In genomic region chrX:119755981-119756533, GRCh38 we compare ENCODE assay signal across 8 cellular contexts. TPM values are rescaled to one million over a fixed set of nuclear protein-coding genes. Genes with fewer than 3 reads are reported as not detected.
DNase-seq lines count a peak whose midpoint lies in the region; ATAC-seq and TF ChIP-seq lines count a peak whose summit lies in the region.

No MANE protein-coding gene starts in this region.

- H3K4me1 Mint-ChIP-seq in activated naive CD8-positive, alpha-beta T cell treated with anti-CD3 and anti-CD28 coated beads, Interleukin-2, amount 50 U/mL, for 24 hours: peaks cover 54% of the 10 kb centered on the region
- H3K4me1 Mint-ChIP-seq in glutamatergic neuron (ENCODE audit: low read depth, unreplicated experiment) (peaks cover 2% of the 10 kb centered on the region), neural progenitor cell (peaks cover 15% of the 10 kb centered on the region)

- H3K4me3 ChIP-seq in OCI-LY7 (ENCODE audit: low read depth, low read length, poor library complexity, severe bottlenecking) (peak overlapping the region; percentile 42), neural progenitor cell (no peak overlapping the region), H7 (ENCODE audit: insufficient read depth, low read depth, low read length) (no peak overlapping the region)

- H3K9ac ChIP-seq in neural progenitor cell: no peak overlapping the region

- peak overlapping the region; percentile 62 for H3K4me3 Mint-ChIP-seq in activated naive CD8-positive, alpha-beta T cell treated with anti-CD3 and anti-CD28 coated beads, Interleukin-2, amount 50 U/mL, for 24 hours
- no peak overlapping the region for H3K4me3 Mint-ChIP-seq in glutamatergic neuron (ENCODE audit: unreplicated experiment)
- no peak overlapping the region for H3K4me3 Mint-ChIP-seq in neural progenitor cell

- no peak for TF ChIP-seq CTCF in OCI-LY7 (conservative IDR thresholded peaks at IDR 0.05; ENCODE audit: low read length)
- TF ChIP-seq CTCF in glutamatergic neuron (IDR thresholded peaks at IDR 0.05; ENCODE audit: partially characterized antibody, unreplicated experiment): no peak
- TF ChIP-seq CTCF in neural progenitor cell (IDR thresholded peaks at IDR 0.05): no peak

- DNase-seq in OCI-LY7 (ENCODE audit: low spot score) (peak; percentile 60), glutamatergic neuron (no peak), neural progenitor cell (ENCODE audit: low spot score) (no peak), H7 (no peak)
- peak; percentile 46 for DNase-seq in activated naive CD8-positive, alpha-beta T cell treated with anti-CD3 and anti-CD28 coated beads, Interleukin-2, amount 50 U/mL, for 24 hours
- DNase-seq in stimulated activated CD4-positive, alpha-beta T cell treated with anti-CD3 and anti-CD28 coated beads, TNF-alpha, amount 100 ng/mL, for 24 hours (ENCODE audit: low read depth in 3 of 3): peak in 2 of 3 experiments; percentile 31 to 38

- no peaks in the 10 kb centered on the region for H3K9me2 ChIP-seq in OCI-LY7 (ENCODE audit: insufficient read depth, low read length)

- peaks cover 6% of the 10 kb centered on the region for H3F3A ChIP-seq in neural progenitor cell (ENCODE audit: low read depth)

- intact Hi-C loops in OCI-LY7 (cut with micrococcal nuclease; ENCODE audit: unreplicated experiment): loop anchor here (10.0 kb wide), 1 partner anchor 151 kb away; the partner anchor contains the start of gene NKRF

- ATAC-seq in GM18511 (IDR thresholded peaks at IDR 0.05; ENCODE audit: unreplicated experiment): peak; percentile 79
- ATAC-seq in HG02840 (IDR thresholded peaks at IDR 0.05; ENCODE audit: low FRiP score, unreplicated experiment): peak; percentile 72
- ATAC-seq in activated naive CD8-positive, alpha-beta T cell treated with anti-CD3 and anti-CD28 coated beads, Interleukin-2, amount 50 U/mL, for 24 hours: peak; percentile 71

- CTCF ChIA-PET in OCI-LY7 (lab: Charles Lee; ENCODE audit: unreplicated experiment): no interaction called here

- H3K27ac Mint-ChIP-seq in activated naive CD8-positive, alpha-beta T cell treated with anti-CD3 and anti-CD28 coated beads, Interleukin-2, amount 50 U/mL, for 24 hours: peak overlapping the region; percentile 92
- no peak overlapping the region for H3K27ac Mint-ChIP-seq in glutamatergic neuron (ENCODE audit: unreplicated experiment)
- H3K27ac Mint-ChIP-seq in neural progenitor cell: no peak overlapping the region

- no peaks in the 10 kb centered on the region for H3K36me3 Mint-ChIP-seq in activated naive CD8-positive, alpha-beta T cell treated with anti-CD3 and anti-CD28 coated beads, Interleukin-2, amount 50 U/mL, for 24 hours (ENCODE audit: low read depth)
- H3K36me3 Mint-ChIP-seq in glutamatergic neuron (ENCODE audit: unreplicated experiment) (no peaks in the 10 kb centered on the region), neural progenitor cell (no peaks in the 10 kb centered on the region)

- POLR2A ChIA-PET in OCI-LY7 (lab: Charles Lee): interaction anchor here (0.8 to 1.5 kb wide), 3 partner anchors 8 to 63 kb away, joined by 3 to 6 read pairs (median 5); partner anchors contain the start of genes RPL39 and SEPTIN6

- no TSS peak for BruUV-seq in OCI-LY7 (replicated peaks; lab: Mats Ljungman, UMichigan)

- H3K27me3 Mint-ChIP-seq in activated naive CD8-positive, alpha-beta T cell treated with anti-CD3 and anti-CD28 coated beads, Interleukin-2, amount 50 U/mL, for 24 hours: no peaks in the 10 kb centered on the region
- H3K27me3 Mint-ChIP-seq in glutamatergic neuron (ENCODE audit: unreplicated experiment): peaks cover 1% of the 10 kb centered on the region
- H3K27me3 Mint-ChIP-seq in neural progenitor cell (ENCODE audit: insufficient read depth, low read depth): peaks cover 8% of the 10 kb centered on the region

- H3K36me3 ChIP-seq in OCI-LY7 (ENCODE audit: insufficient read depth, low read length) (no peaks in the 10 kb centered on the region), neural progenitor cell (no peaks in the 10 kb centered on the region), H7 (replicated peaks; ENCODE audit: control insufficient read depth, insufficient read depth, low read length) (no peaks in the 10 kb centered on the region)

- no peaks in the 10 kb centered on the region for H3K9me3 Mint-ChIP-seq in activated naive CD8-positive, alpha-beta T cell treated with anti-CD3 and anti-CD28 coated beads, Interleukin-2, amount 50 U/mL, for 24 hours
- H3K9me3 Mint-ChIP-seq in glutamatergic neuron (ENCODE audit: unreplicated experiment) (no peaks in the 10 kb centered on the region), neural progenitor cell (peaks cover 21% of the 10 kb centered on the region)

- peak overlapping the region; percentile 87 for H3K4me2 ChIP-seq in OCI-LY7 (ENCODE audit: low read length)
- no peak overlapping the region for H3K4me2 ChIP-seq in neural progenitor cell

- H3K79me2 ChIP-seq in OCI-LY7 (ENCODE audit: insufficient read depth, low read depth, low read length) (no peaks in the 10 kb centered on the region), neural progenitor cell (ENCODE audit: low read depth) (no peaks in the 10 kb centered on the region)

- peaks cover 57% of the 10 kb centered on the region for H3K27me3 ChIP-seq in neural progenitor cell
- peaks cover 14% of the 10 kb centered on the region for H3K27me3 ChIP-seq in H7 (ENCODE audit: control insufficient read depth, insufficient read depth, low read length)

- peaks cover 66% of the 10 kb centered on the region for H3K4me1 ChIP-seq in OCI-LY7 (ENCODE audit: insufficient read depth, low read length, poor library complexity, severe bottlenecking)
- H3K4me1 ChIP-seq in neural progenitor cell: no peaks in the 10 kb centered on the region

- peak overlapping the region; percentile 69 for H3K27ac ChIP-seq in OCI-LY7 (ENCODE audit: low read depth, low read length, poor library complexity, severe bottlenecking)
- no peak overlapping the region for H3K27ac ChIP-seq in neural progenitor cell

- H4K20me1 ChIP-seq in OCI-LY7 (ENCODE audit: insufficient read depth, low read length): no peaks in the 10 kb centered on the region
- no peaks in the 10 kb centered on the region for H4K20me1 ChIP-seq in neural progenitor cell (ENCODE audit: low read depth)

- H3K9me3 ChIP-seq in OCI-LY7 (ENCODE audit: low read length) (no peaks in the 10 kb centered on the region), neural progenitor cell (ENCODE audit: low read depth) (no peaks in the 10 kb centered on the region)

- H2AFZ ChIP-seq in OCI-LY7 (ENCODE audit: low read length) (peak overlapping the region; percentile 91; the same call in 1 of the 2 replicates), neural progenitor cell (replicated peaks) (no peak overlapping the region)

RNA-seq across cellular contexts. Expression of gene SOWAHD, which starts 2.3 kb away (rescaled TPM):
- total RNA-seq in OCI-LY7 (2014; rRNA removed; shearing (Covaris generic)): not detected in 2 replicates
- total RNA-seq in OCI-LY7 (2022) (0.29 and 0.55 TPM in 2 replicates), glutamatergic neuron (ENCODE audit: unreplicated experiment) (not detected), neural progenitor cell (ENCODE audit: low replicate concordance) (0.50 TPM in 1 of 2 replicates, not detected in the other)
- 1.8 and 3.2 TPM in 2 replicates for total RNA-seq in H7 (2014; rRNA removed; shearing (Covaris generic))

RNA-seq across cellular contexts. Expression of gene RPL39, which starts 35.4 kb away (rescaled TPM):
- total RNA-seq in OCI-LY7 (2014; rRNA removed; shearing (Covaris generic)): 1,897 and 2,118 TPM in 2 replicates
- 2,029 and 2,070 TPM in 2 replicates for total RNA-seq in OCI-LY7 (2022)
- total RNA-seq in glutamatergic neuron (ENCODE audit: unreplicated experiment): 1,088 TPM
- total RNA-seq in neural progenitor cell (ENCODE audit: low replicate concordance): 10,337 and 10,894 TPM in 2 replicates
- 1,219 and 1,278 TPM in 2 replicates for total RNA-seq in H7 (2014; rRNA removed; shearing (Covaris generic))

Comparison
In these comparisons a context has a peak if more than half of its experiments do, and no peak if none do; other contexts are left out.
1. DNase-seq: peak in OCI-LY7 (single experiment), activated naive CD8-positive, alpha-beta T cell treated with anti-CD3 and anti-CD28 coated beads, Interleukin-2, amount 50 U/mL, for 24 hours (single experiment) and stimulated activated CD4-positive, alpha-beta T cell treated with anti-CD3 and anti-CD28 coated beads, TNF-alpha, amount 100 ng/mL, for 24 hours (2 of 3); none in glutamatergic neuron (single experiment), neural progenitor cell (single experiment) and H7 (single experiment).
2. Peak in every context shown above with its lines, with median percentiles within 50 percentile points of each other: ATAC-seq.